ENCODE assay signal across 1 cellular context in the genomic region with DNA sequence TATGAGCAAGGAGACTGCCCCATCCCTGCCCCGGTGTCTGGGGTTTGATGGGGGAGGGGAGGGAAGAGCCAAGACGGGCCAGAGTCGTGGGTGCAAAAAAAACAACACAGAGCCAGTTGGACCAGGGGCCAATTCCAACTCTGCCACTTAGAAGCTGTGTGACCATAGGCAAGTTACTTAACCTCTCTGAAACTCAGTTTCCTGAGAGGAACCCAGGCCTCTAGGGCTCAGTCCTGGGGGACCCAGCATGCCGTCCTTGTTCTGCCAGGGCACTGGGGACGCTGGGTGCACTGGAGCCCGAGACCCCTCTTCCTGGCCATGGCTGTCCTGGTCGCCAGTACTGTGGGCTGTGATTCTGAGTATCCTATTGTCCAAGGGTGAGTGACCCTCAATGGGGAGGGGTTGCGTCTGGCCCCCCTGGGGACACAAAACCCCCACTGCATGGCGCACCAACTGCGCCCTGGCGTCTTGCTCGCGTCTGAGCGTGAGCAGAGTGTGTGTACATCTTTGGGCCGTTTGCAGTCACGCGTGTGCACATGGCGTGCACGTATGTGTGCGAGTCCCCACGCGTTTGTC.
TF ChIP-seq lines count a peak whose summit lies in the region.

No MANE protein-coding gene starts in this region.

TF ChIP-seq in K562, 482 proteins besides CTCF, POLR2A, EP300 and RAD21:
- TF ChIP-seq, protein P1, sequence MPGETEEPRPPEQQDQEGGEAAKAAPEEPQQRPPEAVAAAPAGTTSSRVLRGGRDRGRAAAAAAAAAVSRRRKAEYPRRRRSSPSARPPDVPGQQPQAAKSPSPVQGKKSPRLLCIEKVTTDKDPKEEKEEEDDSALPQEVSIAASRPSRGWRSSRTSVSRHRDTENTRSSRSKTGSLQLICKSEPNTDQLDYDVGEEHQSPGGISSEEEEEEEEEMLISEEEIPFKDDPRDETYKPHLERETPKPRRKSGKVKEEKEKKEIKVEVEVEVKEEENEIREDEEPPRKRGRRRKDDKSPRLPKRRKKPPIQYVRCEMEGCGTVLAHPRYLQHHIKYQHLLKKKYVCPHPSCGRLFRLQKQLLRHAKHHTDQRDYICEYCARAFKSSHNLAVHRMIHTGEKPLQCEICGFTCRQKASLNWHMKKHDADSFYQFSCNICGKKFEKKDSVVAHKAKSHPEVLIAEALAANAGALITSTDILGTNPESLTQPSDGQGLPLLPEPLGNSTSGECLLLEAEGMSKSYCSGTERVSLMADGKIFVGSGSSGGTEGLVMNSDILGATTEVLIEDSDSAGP (CRISPR knock-in tag; IDR thresholded peaks at IDR 0.05) = no peak
- TF ChIP-seq SRF (CRISPR knock-in tag; IDR thresholded peaks at IDR 0.05) (no peak), BCOR (IDR thresholded peaks at IDR 0.05) (0 out of 2 replicates have a peak, but pooled peaks have one; percentile 35), ZFP36 (IDR thresholded peaks at IDR 0.05; ENCODE audit: low read depth, low read length, partially characterized antibody) (peak; percentile 44), CXXC5 (CRISPR knock-in tag; IDR thresholded peaks at IDR 0.05) (no peak), RBM25 (IDR thresholded peaks at IDR 0.05; ENCODE audit: low read depth, low read length, severe bottlenecking) (peak; percentile 53), NCOA6 (IDR thresholded peaks at IDR 0.05) (no peak)
- TF ChIP-seq, protein P2, sequence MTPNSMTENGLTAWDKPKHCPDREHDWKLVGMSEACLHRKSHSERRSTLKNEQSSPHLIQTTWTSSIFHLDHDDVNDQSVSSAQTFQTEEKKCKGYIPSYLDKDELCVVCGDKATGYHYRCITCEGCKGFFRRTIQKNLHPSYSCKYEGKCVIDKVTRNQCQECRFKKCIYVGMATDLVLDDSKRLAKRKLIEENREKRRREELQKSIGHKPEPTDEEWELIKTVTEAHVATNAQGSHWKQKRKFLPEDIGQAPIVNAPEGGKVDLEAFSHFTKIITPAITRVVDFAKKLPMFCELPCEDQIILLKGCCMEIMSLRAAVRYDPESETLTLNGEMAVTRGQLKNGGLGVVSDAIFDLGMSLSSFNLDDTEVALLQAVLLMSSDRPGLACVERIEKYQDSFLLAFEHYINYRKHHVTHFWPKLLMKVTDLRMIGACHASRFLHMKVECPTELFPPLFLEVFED (CRISPR knock-in tag; conservative IDR thresholded peaks at IDR 0.05) = no peak
